In the genomic region with DNA sequence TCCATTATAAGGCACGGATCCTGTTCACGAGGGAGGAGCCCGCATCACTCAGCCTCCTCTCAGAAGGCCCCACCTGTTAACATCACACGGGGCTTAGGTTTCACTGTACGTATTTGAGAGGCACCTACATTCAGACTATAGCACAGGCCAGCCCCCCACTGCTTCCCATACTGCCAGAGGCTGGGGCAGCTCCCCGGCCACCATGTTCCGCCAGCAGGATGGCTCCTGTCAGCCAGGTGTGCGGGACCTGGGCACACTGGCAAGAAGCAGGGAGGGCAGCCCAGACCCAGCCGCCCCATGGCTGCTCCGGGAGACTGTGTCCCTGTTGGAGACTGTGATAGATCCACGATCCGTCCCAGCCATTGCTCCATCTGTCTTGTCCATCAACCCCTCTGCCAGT, we compare ENCODE assay signal across 34 cellular contexts.
"Had no signal": no experiment of that assay in that cellular context is flagged by ENCODE, and none has a peak within 500 bp of the region (broad histone marks: within the 10 kb centered on the region; RNA-seq: fewer than 3 reads in every experiment).

No MANE protein-coding gene starts in this region.

- H3K4me3 Mint-ChIP-seq: activated CD4-positive, alpha-beta memory T cell treated with anti-CD3 and anti-CD28 coated beads for 36 hours; activated CD4-positive, alpha-beta T cell treated with anti-CD3 and anti-CD28 coated beads for 36 hours; activated CD4-positive, alpha-beta T cell treated with anti-CD3 and anti-CD28 coated beads, Interleukin-2, amount 10 ng/mL, durations not matched to agents 24 days and 14 days; activated CD8-positive, alpha-beta memory T cell treated with anti-CD3 and anti-CD28 coated beads, Interleukin-2, amount 10 ng/mL, durations not matched to agents 7 days and 5 days; activated CD8-positive, alpha-beta T cell treated with anti-CD3 and anti-CD28 coated beads, Interleukin-2, amount 10 ng/mL, durations not matched to agents 7 days and 5 days; activated naive CD4-positive, alpha-beta T cell treated with anti-CD3 and anti-CD28 coated beads for 36 hours; activated naive CD4-positive, alpha-beta T cell treated with anti-CD3 and anti-CD28 coated beads, Interleukin-2, amount 50 U/mL, for 24 hours; activated naive CD8-positive, alpha-beta T cell treated with anti-CD3 and anti-CD28 coated beads for 36 hours; activated naive CD8-positive, alpha-beta T cell treated with anti-CD3 and anti-CD28 coated beads, Interleukin-2, amount 50 U/mL, for 24 hours; activated T-helper 1 cell treated with anti-CD3 and anti-CD28 coated beads, Interleukin-12 subunit alpha, Interleukin-12 subunit beta, Interleukin-2, Interleukin-4 antibody, amounts not matched to agents 30 ng/mL and 10 ng/mL and 1 ng/mL, durations not matched to agents 14 hours and 24 hours and 36 hours; brain; dendritic cell treated with granulocyte-macrophage colony-stimulating factor and Interleukin-4, amounts not matched to agents 40 ng/mL and 50 ng/mL, for 4 days; endodermal cell had no signal

- H3K4me3 ChIP-seq: adrenal gland, ascending aorta, breast epithelium, cardiac muscle cell, colonic mucosa, dorsolateral prefrontal cortex had no signal

- ATAC-seq: activated CD4-positive, alpha-beta T cell treated with anti-CD3 and anti-CD28 coated beads for 36 hours; activated CD8-positive, alpha-beta memory T cell treated with anti-CD3 and anti-CD28 coated beads, Interleukin-2, amount 10 ng/mL, durations not matched to agents 7 days and 5 days; activated CD8-positive, alpha-beta T cell treated with anti-CD3 and anti-CD28 coated beads, Interleukin-2, amount 10 ng/mL, durations not matched to agents 7 days and 5 days; activated naive CD8-positive, alpha-beta T cell treated with anti-CD3 and anti-CD28 coated beads, Interleukin-2, amount 50 U/mL, for 24 hours; esophagus mucosa had no signal

- H3K9me3 ChIP-seq: adrenal gland, ascending aorta, colonic mucosa had no signal

- H3K27ac ChIP-seq: adrenal gland, ascending aorta, breast epithelium, cardiac muscle cell, colonic mucosa, dorsolateral prefrontal cortex had no signal

- H3K36me3 ChIP-seq: adrenal gland, ascending aorta, breast epithelium, cardiac muscle cell, colonic mucosa had no signal

- DNase-seq: activated CD4-positive, alpha-beta memory T cell treated with anti-CD3 and anti-CD28 coated beads for 36 hours; activated CD4-positive, alpha-beta T cell treated with anti-CD3 and anti-CD28 coated beads for 36 hours; activated CD4-positive, alpha-beta T cell treated with anti-CD3 and anti-CD28 coated beads, Interleukin-2, amount 10 ng/mL, durations not matched to agents 24 days and 14 days; activated CD4-positive, CD25-positive, alpha-beta regulatory T cell; activated CD4-positive, CD25-positive, alpha-beta regulatory T cell treated with anti-CD3 and anti-CD28 coated beads, Interleukin-2, amount 50 U/mL, for 72 hours; activated CD8-positive, alpha-beta memory T cell treated with anti-CD3 and anti-CD28 coated beads, Interleukin-2, amount 10 ng/mL, durations not matched to agents 7 days and 5 days; activated CD8-positive, alpha-beta memory T cell treated with anti-CD3 and anti-CD28 coated beads, Interleukin-2, amount 50 U/mL, for 4 hours; activated CD8-positive, alpha-beta T cell treated with anti-CD3 and anti-CD28 coated beads, Interleukin-2, amount 10 ng/mL, durations not matched to agents 7 days and 5 days; activated effector memory CD4-positive, alpha-beta T cell treated with anti-CD3 and anti-CD28 coated beads, Interleukin-2, amount 50 U/mL, for 16 hours; activated naive CD4-positive, alpha-beta T cell treated with anti-CD3 and anti-CD28 coated beads for 36 hours; activated naive CD8-positive, alpha-beta T cell treated with anti-CD3 and anti-CD28 coated beads for 36 hours; activated naive CD8-positive, alpha-beta T cell treated with anti-CD3 and anti-CD28 coated beads, Interleukin-2, amount 50 U/mL, for 24 hours; activated T-cell treated with anti-CD3 and anti-CD28 coated beads, Interleukin-2, amount 50 U/mL, for 1 hour; activated T-cell treated with anti-CD3 and anti-CD28 coated beads, Interleukin-2, amount 50 U/mL, for 48 hours; amygdala; central memory CD4-positive, alpha-beta T cell; cerebellar nuclear complex; colonic mucosa; dorsolateral prefrontal cortex; effector memory CD4-positive, alpha-beta T cell; endodermal cell; foreskin fibroblast; head of caudate nucleus; T-helper 2 cell had no signal

- H3K36me3 Mint-ChIP-seq: activated CD4-positive, alpha-beta memory T cell treated with anti-CD3 and anti-CD28 coated beads for 36 hours; activated CD8-positive, alpha-beta memory T cell treated with anti-CD3 and anti-CD28 coated beads, Interleukin-2, amount 10 ng/mL, durations not matched to agents 7 days and 5 days; activated naive CD4-positive, alpha-beta T cell treated with anti-CD3 and anti-CD28 coated beads, Interleukin-2, amount 50 U/mL, for 24 hours; activated naive CD8-positive, alpha-beta T cell treated with anti-CD3 and anti-CD28 coated beads for 36 hours; brain had no signal

- H3K27ac Mint-ChIP-seq: activated CD4-positive, alpha-beta memory T cell treated with anti-CD3 and anti-CD28 coated beads for 36 hours; activated CD4-positive, alpha-beta T cell treated with anti-CD3 and anti-CD28 coated beads for 36 hours; activated CD4-positive, alpha-beta T cell treated with anti-CD3 and anti-CD28 coated beads, Interleukin-2, amount 10 ng/mL, durations not matched to agents 24 days and 14 days; activated CD8-positive, alpha-beta memory T cell treated with anti-CD3 and anti-CD28 coated beads, Interleukin-2, amount 10 ng/mL, durations not matched to agents 7 days and 5 days; activated CD8-positive, alpha-beta T cell treated with anti-CD3 and anti-CD28 coated beads, Interleukin-2, amount 10 ng/mL, durations not matched to agents 7 days and 5 days; activated naive CD4-positive, alpha-beta T cell treated with anti-CD3 and anti-CD28 coated beads for 36 hours; activated naive CD4-positive, alpha-beta T cell treated with anti-CD3 and anti-CD28 coated beads, Interleukin-2, amount 50 U/mL, for 24 hours; activated naive CD8-positive, alpha-beta T cell treated with anti-CD3 and anti-CD28 coated beads for 36 hours; activated naive CD8-positive, alpha-beta T cell treated with anti-CD3 and anti-CD28 coated beads, Interleukin-2, amount 50 U/mL, for 24 hours; activated T-helper 1 cell treated with anti-CD3 and anti-CD28 coated beads, Interleukin-12 subunit alpha, Interleukin-12 subunit beta, Interleukin-2, Interleukin-4 antibody, amounts not matched to agents 30 ng/mL and 10 ng/mL and 1 ng/mL, durations not matched to agents 14 hours and 24 hours and 36 hours; activated T-helper 2 cell treated with anti-CD3 and anti-CD28 coated beads, Interferon-gamma antibody, Interleukin-2, Interleukin-4, amounts not matched to agents 10 μg/mL and 5 μg/mL and 100 μg/mL, durations not matched to agents 14 hours and 24 hours and 36 hours; brain; dendritic cell treated with granulocyte-macrophage colony-stimulating factor and Interleukin-4, amounts not matched to agents 40 ng/mL and 50 ng/mL, for 4 days; endodermal cell had no signal

- H3K9me3 Mint-ChIP-seq: activated CD4-positive, alpha-beta memory T cell treated with anti-CD3 and anti-CD28 coated beads for 36 hours; activated CD4-positive, alpha-beta T cell treated with anti-CD3 and anti-CD28 coated beads, Interleukin-2, amount 10 ng/mL, durations not matched to agents 24 days and 14 days; activated naive CD4-positive, alpha-beta T cell treated with anti-CD3 and anti-CD28 coated beads for 36 hours; activated naive CD4-positive, alpha-beta T cell treated with anti-CD3 and anti-CD28 coated beads, Interleukin-2, amount 50 U/mL, for 24 hours; activated naive CD8-positive, alpha-beta T cell treated with anti-CD3 and anti-CD28 coated beads for 36 hours; activated naive CD8-positive, alpha-beta T cell treated with anti-CD3 and anti-CD28 coated beads, Interleukin-2, amount 50 U/mL, for 24 hours; activated T-helper 1 cell treated with anti-CD3 and anti-CD28 coated beads, Interleukin-12 subunit alpha, Interleukin-12 subunit beta, Interleukin-2, Interleukin-4 antibody, amounts not matched to agents 30 ng/mL and 10 ng/mL and 1 ng/mL, durations not matched to agents 14 hours and 24 hours and 36 hours; activated T-helper 2 cell treated with anti-CD3 and anti-CD28 coated beads, Interferon-gamma antibody, Interleukin-2, Interleukin-4, amounts not matched to agents 10 μg/mL and 5 μg/mL and 100 μg/mL, durations not matched to agents 14 hours and 24 hours and 36 hours; endodermal cell had no signal

- H3K27me3 ChIP-seq: ascending aorta, colonic mucosa had no signal

- H3K4me1 ChIP-seq: adrenal gland, ascending aorta, breast epithelium, colonic mucosa had no signal

- H3K4me1 Mint-ChIP-seq: activated CD4-positive, alpha-beta T cell treated with anti-CD3 and anti-CD28 coated beads for 36 hours; activated CD4-positive, alpha-beta T cell treated with anti-CD3 and anti-CD28 coated beads, Interleukin-2, amount 10 ng/mL, durations not matched to agents 24 days and 14 days; activated CD8-positive, alpha-beta memory T cell treated with anti-CD3 and anti-CD28 coated beads, Interleukin-2, amount 10 ng/mL, durations not matched to agents 7 days and 5 days; activated naive CD4-positive, alpha-beta T cell treated with anti-CD3 and anti-CD28 coated beads, Interleukin-2, amount 50 U/mL, for 24 hours; activated naive CD8-positive, alpha-beta T cell treated with anti-CD3 and anti-CD28 coated beads for 36 hours; activated naive CD8-positive, alpha-beta T cell treated with anti-CD3 and anti-CD28 coated beads, Interleukin-2, amount 50 U/mL, for 24 hours; endodermal cell had no signal
